ENCODE assay signal across 8 cellular contexts in the genomic region with DNA sequence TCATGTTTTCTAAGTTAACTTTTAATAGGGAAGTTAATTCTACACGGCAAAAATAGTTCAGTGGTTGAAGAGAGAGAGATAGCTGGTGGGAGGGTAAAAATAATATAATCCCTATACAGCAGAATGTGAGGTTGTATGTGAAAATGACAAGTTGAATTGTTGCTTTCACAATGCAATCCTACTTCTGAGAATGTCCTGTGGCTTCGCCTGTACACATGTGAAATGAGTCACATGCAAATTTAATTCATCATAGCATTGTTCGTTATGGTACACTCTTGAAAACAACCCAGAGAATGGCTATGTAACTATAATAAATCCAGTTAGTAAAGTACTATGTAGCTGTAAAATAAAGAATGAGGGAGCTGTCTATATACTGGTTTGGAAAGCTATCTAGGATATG. TPM values are rescaled to one million over a fixed set of nuclear protein-coding genes. Genes with fewer than 3 reads are reported as not detected.
DNase-seq lines count a peak whose midpoint lies in the region; ATAC-seq and TF ChIP-seq lines count a peak whose summit lies in the region.

No MANE protein-coding gene starts in this region.

- H3K9me3 ChIP-seq in RWPE2 (ENCODE audit: severe bottlenecking): no peaks in the 10 kb centered on the region
- H3K9me3 ChIP-seq in mucosa of descending colon: no peaks in the 10 kb centered on the region

- H3K27me3 ChIP-seq in RWPE2 (ENCODE audit: insufficient read depth, poor library complexity, severe bottlenecking): no peaks in the 10 kb centered on the region

- TF ChIP-seq CTCF in RWPE2 (IDR thresholded peaks at IDR 0.05; ENCODE audit: poor library complexity, severe bottlenecking) (no peak), mucosa of descending colon (IDR thresholded peaks at IDR 0.05) (no peak), omental fat pad (IDR thresholded peaks at IDR 0.05) (no peak), WTC11 (IDR thresholded peaks at IDR 0.05) (no peak)

- CTCF ChIA-PET in WTC11 (lab: Charles Lee): no interaction called here

- H3K27ac ChIP-seq in RWPE2 (ENCODE audit: poor library complexity, severe bottlenecking): no peak overlapping the region

- peaks cover 2% of the 10 kb centered on the region; the same call in 1 of the 2 replicates for H3K4me1 Mint-ChIP-seq in WTC11

- H3K36me3 ChIP-seq in RWPE2 (ENCODE audit: low read depth) (peaks cover 11% of the 10 kb centered on the region), mucosa of descending colon (ENCODE audit: low read depth) (no peaks in the 10 kb centered on the region)

- no peak overlapping the region for H3K27ac Mint-ChIP-seq in WTC11

- POLR2A ChIA-PET in WTC11 (lab: Charles Lee): no interaction called here

- no peaks in the 10 kb centered on the region for H3K36me3 Mint-ChIP-seq in WTC11

- H3K4me1 ChIP-seq in RWPE2 (ENCODE audit: insufficient read depth, poor library complexity, severe bottlenecking) (peaks cover 22% of the 10 kb centered on the region), mucosa of descending colon (ENCODE audit: low read depth) (peaks cover 17% of the 10 kb centered on the region)

- no peak overlapping the region for H3K4me3 Mint-ChIP-seq in WTC11

- H3K9me3 Mint-ChIP-seq in WTC11: no peaks in the 10 kb centered on the region

- H3K4me3 ChIP-seq in RWPE2 (ENCODE audit: severe bottlenecking) (no peak overlapping the region), mucosa of descending colon (no peak overlapping the region)

- H3K27me3 Mint-ChIP-seq in WTC11 (ENCODE audit: low read depth): no peaks in the 10 kb centered on the region; the same call in 1 of the 2 replicates

- peak; percentile 99 for ATAC-seq in GM18873 (IDR thresholded peaks at IDR 0.05; ENCODE audit: low FRiP score, unreplicated experiment)
- peak; percentile 99 for ATAC-seq in HG02623 (IDR thresholded peaks at IDR 0.05; ENCODE audit: unreplicated experiment)
- ATAC-seq in RWPE2 (ENCODE audit: low read depth): peak; percentile 56; the same call in 2 of the 3 replicates
- ATAC-seq in mucosa of descending colon: peak; percentile 81
- no peak for ATAC-seq in omental fat pad (ENCODE audit: low FRiP score)
- ATAC-seq in WTC11: no peak

- DNase-seq in RWPE2 (ENCODE audit: low spot score): no peak
- DNase-seq in mucosa of descending colon: no peak
- DNase-seq in omental fat pad (ENCODE audit: low spot score): no peak
- no peak for DNase-seq in NCI-H82 (lab: John Stamatoyannopoulos, UW)
- no peak for DNase-seq in NCI-H1417 treated with DMSO at 0.1 percent for 48 hours (lab: John Stamatoyannopoulos, UW)
- DNase-seq in WTC11 (ENCODE audit: low spot score): no peak

- intact Hi-C loops in mucosa of descending colon (cut with DNase I, micrococcal nuclease): no loop called here

TF ChIP-seq in WTC11, 78 proteins besides CTCF, POLR2A, EP300 and RAD21:
- TF ChIP-seq JAZF1 (CRISPR knock-in tag; IDR thresholded peaks at IDR 0.05): no peak
- no peak for TF ChIP-seq ZNF121 (CRISPR knock-in tag; IDR thresholded peaks at IDR 0.05)
- TF ChIP-seq MYBL2 (CRISPR knock-in tag; IDR thresholded peaks at IDR 0.05): no peak
- TF ChIP-seq, protein P1, sequence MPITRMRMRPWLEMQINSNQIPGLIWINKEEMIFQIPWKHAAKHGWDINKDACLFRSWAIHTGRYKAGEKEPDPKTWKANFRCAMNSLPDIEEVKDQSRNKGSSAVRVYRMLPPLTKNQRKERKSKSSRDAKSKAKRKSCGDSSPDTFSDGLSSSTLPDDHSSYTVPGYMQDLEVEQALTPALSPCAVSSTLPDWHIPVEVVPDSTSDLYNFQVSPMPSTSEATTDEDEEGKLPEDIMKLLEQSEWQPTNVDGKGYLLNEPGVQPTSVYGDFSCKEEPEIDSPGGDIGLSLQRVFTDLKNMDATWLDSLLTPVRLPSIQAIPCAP (CRISPR knock-in tag; IDR thresholded peaks at IDR 0.05): no peak
- no peak for TF ChIP-seq FOXK1 (CRISPR knock-in tag; IDR thresholded peaks at IDR 0.05)
- TF ChIP-seq TEAD1 (CRISPR knock-in tag; IDR thresholded peaks at IDR 0.05): no peak
- TF ChIP-seq, protein P2, sequence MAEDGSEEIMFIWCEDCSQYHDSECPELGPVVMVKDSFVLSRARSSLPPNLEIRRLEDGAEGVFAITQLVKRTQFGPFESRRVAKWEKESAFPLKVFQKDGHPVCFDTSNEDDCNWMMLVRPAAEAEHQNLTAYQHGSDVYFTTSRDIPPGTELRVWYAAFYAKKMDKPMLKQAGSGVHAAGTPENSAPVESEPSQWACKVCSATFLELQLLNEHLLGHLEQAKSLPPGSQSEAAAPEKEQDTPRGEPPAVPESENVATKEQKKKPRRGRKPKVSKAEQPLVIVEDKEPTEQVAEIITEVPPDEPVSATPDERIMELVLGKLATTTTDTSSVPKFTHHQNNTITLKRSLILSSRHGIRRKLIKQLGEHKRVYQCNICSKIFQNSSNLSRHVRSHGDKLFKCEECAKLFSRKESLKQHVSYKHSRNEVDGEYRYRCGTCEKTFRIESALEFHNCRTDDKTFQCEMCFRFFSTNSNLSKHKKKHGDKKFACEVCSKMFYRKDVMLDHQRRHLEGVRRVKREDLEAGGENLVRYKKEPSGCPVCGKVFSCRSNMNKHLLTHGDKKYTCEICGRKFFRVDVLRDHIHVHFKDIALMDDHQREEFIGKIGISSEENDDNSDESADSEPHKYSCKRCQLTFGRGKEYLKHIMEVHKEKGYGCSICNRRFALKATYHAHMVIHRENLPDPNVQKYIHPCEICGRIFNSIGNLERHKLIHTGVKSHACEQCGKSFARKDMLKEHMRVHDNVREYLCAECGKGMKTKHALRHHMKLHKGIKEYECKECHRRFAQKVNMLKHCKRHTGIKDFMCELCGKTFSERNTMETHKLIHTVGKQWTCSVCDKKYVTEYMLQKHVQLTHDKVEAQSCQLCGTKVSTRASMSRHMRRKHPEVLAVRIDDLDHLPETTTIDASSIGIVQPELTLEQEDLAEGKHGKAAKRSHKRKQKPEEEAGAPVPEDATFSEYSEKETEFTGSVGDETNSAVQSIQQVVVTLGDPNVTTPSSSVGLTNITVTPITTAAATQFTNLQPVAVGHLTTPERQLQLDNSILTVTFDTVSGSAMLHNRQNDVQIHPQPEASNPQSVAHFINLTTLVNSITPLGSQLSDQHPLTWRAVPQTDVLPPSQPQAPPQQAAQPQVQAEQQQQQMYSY (CRISPR knock-in tag; IDR thresholded peaks at IDR 0.05): no peak
- TF ChIP-seq, protein P3, sequence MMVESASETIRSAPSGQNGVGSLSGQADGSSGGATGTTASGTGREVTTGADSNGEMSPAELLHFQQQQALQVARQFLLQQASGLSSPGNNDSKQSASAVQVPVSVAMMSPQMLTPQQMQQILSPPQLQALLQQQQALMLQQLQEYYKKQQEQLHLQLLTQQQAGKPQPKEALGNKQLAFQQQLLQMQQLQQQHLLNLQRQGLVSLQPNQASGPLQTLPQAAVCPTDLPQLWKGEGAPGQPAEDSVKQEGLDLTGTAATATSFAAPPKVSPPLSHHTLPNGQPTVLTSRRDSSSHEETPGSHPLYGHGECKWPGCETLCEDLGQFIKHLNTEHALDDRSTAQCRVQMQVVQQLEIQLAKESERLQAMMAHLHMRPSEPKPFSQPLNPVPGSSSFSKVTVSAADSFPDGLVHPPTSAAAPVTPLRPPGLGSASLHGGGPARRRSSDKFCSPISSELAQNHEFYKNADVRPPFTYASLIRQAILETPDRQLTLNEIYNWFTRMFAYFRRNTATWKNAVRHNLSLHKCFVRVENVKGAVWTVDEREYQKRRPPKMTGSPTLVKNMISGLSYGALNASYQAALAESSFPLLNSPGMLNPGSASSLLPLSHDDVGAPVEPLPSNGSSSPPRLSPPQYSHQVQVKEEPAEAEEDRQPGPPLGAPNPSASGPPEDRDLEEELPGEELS (CRISPR knock-in tag; IDR thresholded peaks at IDR 0.05): no peak
- TF ChIP-seq CREB1 (CRISPR knock-in tag; IDR thresholded peaks at IDR 0.05): no peak
- no peak for TF ChIP-seq SP1 (CRISPR knock-in tag; conservative IDR thresholded peaks at IDR 0.05)
- TF ChIP-seq, protein P4, sequence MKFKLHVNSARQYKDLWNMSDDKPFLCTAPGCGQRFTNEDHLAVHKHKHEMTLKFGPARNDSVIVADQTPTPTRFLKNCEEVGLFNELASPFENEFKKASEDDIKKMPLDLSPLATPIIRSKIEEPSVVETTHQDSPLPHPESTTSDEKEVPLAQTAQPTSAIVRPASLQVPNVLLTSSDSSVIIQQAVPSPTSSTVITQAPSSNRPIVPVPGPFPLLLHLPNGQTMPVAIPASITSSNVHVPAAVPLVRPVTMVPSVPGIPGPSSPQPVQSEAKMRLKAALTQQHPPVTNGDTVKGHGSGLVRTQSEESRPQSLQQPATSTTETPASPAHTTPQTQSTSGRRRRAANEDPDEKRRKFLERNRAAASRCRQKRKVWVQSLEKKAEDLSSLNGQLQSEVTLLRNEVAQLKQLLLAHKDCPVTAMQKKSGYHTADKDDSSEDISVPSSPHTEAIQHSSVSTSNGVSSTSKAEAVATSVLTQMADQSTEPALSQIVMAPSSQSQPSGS (CRISPR knock-in tag; IDR thresholded peaks at IDR 0.05; ENCODE audit: borderline replicate concordance, low read depth): no peak
- TF ChIP-seq ESRRA (CRISPR knock-in tag; IDR thresholded peaks at IDR 0.05; ENCODE audit: borderline replicate concordance): no peak
- no peak for TF ChIP-seq ZNF219 (CRISPR knock-in tag; IDR thresholded peaks at IDR 0.05; ENCODE audit: borderline replicate concordance)

RNA-seq across cellular contexts. Expression of a gene that starts 46.1 kb away (rescaled TPM):
- total RNA-seq in mucosa of descending colon (10 to 100 TPM; 23.2 to 32.9 (median 23.2) TPM), omental fat pad (10 to 100 TPM; 10.6 to 23.6 (median 20.2) TPM), WTC11 (2021) (9.4 to 10.2 TPM (median 9.9 TPM) in 3 replicates)

Comparison
In these comparisons a context has a peak if more than half of its experiments do, and no peak if none do; other contexts are left out.
1. ATAC-seq: peak in GM18873 (single experiment), HG02623 (single experiment), RWPE2 (single experiment) and mucosa of descending colon (single experiment); none in omental fat pad (single experiment) and WTC11 (single experiment).